Comparison of ENCODE assay signal across 2 cellular contexts in genomic region chr19:3923912-3924311, GRCh38.
TF ChIP-seq lines count a peak whose summit lies in the region.

No MANE protein-coding gene starts in this region.

TF ChIP-seq in HEK293, 187 proteins besides CTCF, POLR2A, EP300 and RAD21:
- TF ChIP-seq ZNF521 (tag by site-specific recombination; IDR thresholded peaks at IDR 0.05) (0 out of 2 replicates have a peak, but pooled peaks have one; percentile 55), EGR2 (tag by site-specific recombination; IDR thresholded peaks at IDR 0.05; ENCODE audit: low read depth) (peak; percentile 98), GFI1B (tag by site-specific recombination; IDR thresholded peaks at IDR 0.05) (no peak), ZNF169 (tag by site-specific recombination; IDR thresholded peaks at IDR 0.05) (peak; percentile 47; the same call in 1 of the 2 replicates), ZNF311 (tag by site-specific recombination; IDR thresholded peaks at IDR 0.05; ENCODE audit: borderline replicate concordance) (peak; percentile 86; the same call in 1 of the 2 replicates), ZNF350 (tag by site-specific recombination; IDR thresholded peaks at IDR 0.05) (no peak), ZFHX2 (tag by site-specific recombination; conservative IDR thresholded peaks at IDR 0.05) (peak; percentile 95), ZNF785 (tag by site-specific recombination; IDR thresholded peaks at IDR 0.05) (0 out of 2 replicates have a peak, but pooled peaks have one; percentile 22), ZBTB17 (tag by site-specific recombination; IDR thresholded peaks at IDR 0.05) (0 out of 2 replicates have a peak, but pooled peaks have one; percentile 46), ZNF148 (tag by site-specific recombination; IDR thresholded peaks at IDR 0.05; ENCODE audit: borderline replicate concordance) (0 out of 2 replicates have a peak, but pooled peaks have one; percentile 29), ZNF248 (tag by site-specific recombination; IDR thresholded peaks at IDR 0.05) (peak; percentile 67; the same call in 1 of the 2 replicates), ZNF366 (tag by site-specific recombination; conservative IDR thresholded peaks at IDR 0.05) (peak; percentile 87)
- TF ChIP-seq, protein P1, sequence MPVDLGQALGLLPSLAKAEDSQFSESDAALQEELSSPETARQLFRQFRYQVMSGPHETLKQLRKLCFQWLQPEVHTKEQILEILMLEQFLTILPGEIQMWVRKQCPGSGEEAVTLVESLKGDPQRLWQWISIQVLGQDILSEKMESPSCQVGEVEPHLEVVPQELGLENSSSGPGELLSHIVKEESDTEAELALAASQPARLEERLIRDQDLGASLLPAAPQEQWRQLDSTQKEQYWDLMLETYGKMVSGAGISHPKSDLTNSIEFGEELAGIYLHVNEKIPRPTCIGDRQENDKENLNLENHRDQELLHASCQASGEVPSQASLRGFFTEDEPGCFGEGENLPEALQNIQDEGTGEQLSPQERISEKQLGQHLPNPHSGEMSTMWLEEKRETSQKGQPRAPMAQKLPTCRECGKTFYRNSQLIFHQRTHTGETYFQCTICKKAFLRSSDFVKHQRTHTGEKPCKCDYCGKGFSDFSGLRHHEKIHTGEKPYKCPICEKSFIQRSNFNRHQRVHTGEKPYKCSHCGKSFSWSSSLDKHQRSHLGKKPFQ (tag by site-specific recombination; IDR thresholded peaks at IDR 0.05), result no peak
- TF ChIP-seq, protein P2, sequence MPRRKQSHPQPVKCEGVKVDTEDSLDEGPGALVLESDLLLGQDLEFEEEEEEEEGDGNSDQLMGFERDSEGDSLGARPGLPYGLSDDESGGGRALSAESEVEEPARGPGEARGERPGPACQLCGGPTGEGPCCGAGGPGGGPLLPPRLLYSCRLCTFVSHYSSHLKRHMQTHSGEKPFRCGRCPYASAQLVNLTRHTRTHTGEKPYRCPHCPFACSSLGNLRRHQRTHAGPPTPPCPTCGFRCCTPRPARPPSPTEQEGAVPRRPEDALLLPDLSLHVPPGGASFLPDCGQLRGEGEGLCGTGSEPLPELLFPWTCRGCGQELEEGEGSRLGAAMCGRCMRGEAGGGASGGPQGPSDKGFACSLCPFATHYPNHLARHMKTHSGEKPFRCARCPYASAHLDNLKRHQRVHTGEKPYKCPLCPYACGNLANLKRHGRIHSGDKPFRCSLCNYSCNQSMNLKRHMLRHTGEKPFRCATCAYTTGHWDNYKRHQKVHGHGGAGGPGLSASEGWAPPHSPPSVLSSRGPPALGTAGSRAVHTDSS (tag by site-specific recombination; IDR thresholded peaks at IDR 0.05), result no peak

TF ChIP-seq in K562, 482 proteins besides CTCF, POLR2A, EP300 and RAD21:
- TF ChIP-seq EGR1 (conservative IDR thresholded peaks at IDR 0.05) (peak; percentile 38; the same call in 1 of the 2 replicates), FOXA3 (CRISPR knock-in tag; conservative IDR thresholded peaks at IDR 0.05 in 1 of 2, IDR thresholded peaks at IDR 0.05 in 1 of 2) (no peak)
